ENCODE assay signal across 21 cellular contexts in genomic region chr9:13628526-13628925, GRCh38.
A peak's percentile ranks its signal among the peaks of the same experiment; 100 is the strongest.
DNase-seq lines count a peak whose midpoint lies in the region; ATAC-seq and TF ChIP-seq lines count a peak whose summit lies in the region.
"Had no signal": no experiment of that assay in that cellular context is flagged by ENCODE, and none has a peak within 500 bp of the region (broad histone marks: within the 10 kb centered on the region; RNA-seq: fewer than 3 reads in every experiment).

No MANE protein-coding gene starts in this region.

- no peak overlapping the region for H2BK5ac ChIP-seq in IMR-90 (ENCODE audit: low read depth, low read length, poor library complexity, severe bottlenecking)

- POLR2A ChIA-PET in IMR-90 (lab: Charles Lee; ENCODE audit: unreplicated experiment): no interaction called here

- H2AK9ac ChIP-seq in IMR-90 (replicated peaks; ENCODE audit: low read depth, low read length, poor library complexity): no peak overlapping the region

- no TSS peak for BruUV-seq in IMR-90 (replicated peaks; lab: Mats Ljungman, UMichigan)

- H3K14ac ChIP-seq in IMR-90 (replicated peaks; ENCODE audit: low read depth, low read length): no peak overlapping the region

- no peak overlapping the region for H2AFZ ChIP-seq in IMR-90 (replicated peaks; ENCODE audit: low read length, poor library complexity)
- H2AFZ ChIP-seq: GM23338 had no signal

- WGBS in IMR-90 (ENCODE audit: extremely low coverage in 2 of 2, insufficient read length in 1 of 2), 2 experiments: no CpG with 5 or more reads among the region's 1 CpG

- intact Hi-C loops in IMR-90 (cut with micrococcal nuclease): no loop called here

- no peaks in the 10 kb centered on the region for H3K4me1 ChIP-seq in IMR-90 (ENCODE audit: control insufficient read depth, insufficient read depth, low read length)
- H3K4me1 ChIP-seq: A549; BE2C; BLaER1 treated with 17β-estradiol and CSF1 and Interleukin-3, amounts not matched to agents 10 nM and 100 nM had no signal

- H3K9ac ChIP-seq in IMR-90 (ENCODE audit: low read depth, low read length): no peak overlapping the region
- H3K9ac ChIP-seq: BLaER1 treated with 17β-estradiol and CSF1 and Interleukin-3, amounts not matched to agents 10 nM and 100 nM had no signal

- no peak overlapping the region for H3K4me3 ChIP-seq in IMR-90 (ENCODE audit: insufficient read depth, low read depth, low read length)
- H3K4me3 ChIP-seq in epithelial cell of esophagus (ENCODE audit: low read length): no peak overlapping the region
- H3K4me3 ChIP-seq: A549; BLaER1 treated with 17β-estradiol and CSF1 and Interleukin-3, amounts not matched to agents 10 nM and 100 nM; GM23338 had no signal

- no peak overlapping the region for H3K56ac ChIP-seq in IMR-90 (ENCODE audit: extremely low read depth, insufficient read depth, low read length)

- no peak overlapping the region for H2AK5ac ChIP-seq in IMR-90 (ENCODE audit: low read depth, low read length)

- no peak overlapping the region for H4K5ac ChIP-seq in IMR-90 (ENCODE audit: low read depth, low read length)

- no peaks in the 10 kb centered on the region for H4K20me1 ChIP-seq in IMR-90 (ENCODE audit: insufficient read depth, low read length)
- H4K20me1 ChIP-seq: BLaER1 treated with 17β-estradiol and CSF1 and Interleukin-3, amounts not matched to agents 10 nM and 100 nM had no signal

- no peaks in the 10 kb centered on the region for H3K36me3 ChIP-seq in IMR-90 (ENCODE audit: control insufficient read depth, insufficient read depth, low read length)
- H3K36me3 ChIP-seq: BE2C; BLaER1 treated with 17β-estradiol and CSF1 and Interleukin-3, amounts not matched to agents 10 nM and 100 nM had no signal

- no peak for ATAC-seq in IMR-90 (ENCODE audit: low read depth)
- ATAC-seq: A549, GM23338, HCT116 had no signal

- no peak overlapping the region for H3K4ac ChIP-seq in IMR-90 (ENCODE audit: low read depth, low read length)

- dilution Hi-C loops in IMR-90 (cut with HindIII; ENCODE audit: low sequenced_read_pairs, unreplicated experiment): no loop called here

- H2BK15ac ChIP-seq in IMR-90 (ENCODE audit: low read depth, low read length): no peak overlapping the region

- no peak for TF ChIP-seq POLR2A in IMR-90 (IDR thresholded peaks at IDR 0.05; ENCODE audit: low read depth, low read length)

- H3K4me2 ChIP-seq in IMR-90 (ENCODE audit: low read depth, low read length): no peak overlapping the region
- H3K4me2 ChIP-seq: A549; BLaER1 treated with 17β-estradiol and CSF1 and Interleukin-3, amounts not matched to agents 10 nM and 100 nM; GM23338 had no signal

- H3K27me3 ChIP-seq in IMR-90 (ENCODE audit: control insufficient read depth, insufficient read depth, low read length): no peaks in the 10 kb centered on the region
- H3K27me3 ChIP-seq: BE2C; BLaER1 treated with 17β-estradiol and CSF1 and Interleukin-3, amounts not matched to agents 10 nM and 100 nM had no signal

- no peak for TF ChIP-seq CTCF in IMR-90 (conservative IDR thresholded peaks at IDR 0.05; ENCODE audit: low read depth, low read length)
- no peak for TF ChIP-seq CTCF in epithelial cell of esophagus (IDR thresholded peaks at IDR 0.05; ENCODE audit: insufficient read depth, low read depth, low read length, missing control alignments)

- H3K9me3 ChIP-seq in IMR-90 (ENCODE audit: control insufficient read depth, insufficient read depth, low read length): no peaks in the 10 kb centered on the region
- H3K9me3 ChIP-seq: A549, BE2C had no signal

- no peak overlapping the region for H4K91ac ChIP-seq in IMR-90 (ENCODE audit: insufficient read depth, low read depth, low read length)

- CTCF ChIA-PET in IMR-90 (lab: Yijun Ruan, JAX): no interaction called here

- H3K9me1 ChIP-seq in IMR-90 (ENCODE audit: insufficient read depth, low read length): no peaks in the 10 kb centered on the region

- TF ChIP-seq RAD21 in IMR-90 (IDR thresholded peaks at IDR 0.05; ENCODE audit: low read length): no peak

- no peaks in the 10 kb centered on the region for H3K79me1 ChIP-seq in IMR-90 (ENCODE audit: low read depth in 1 of 2, low read length in 2 of 2)

- no peak overlapping the region for H2BK120ac ChIP-seq in IMR-90 (ENCODE audit: low read depth, low read length)

- DNase-seq in EL (peak; percentile 3), IMR-90 (peak; percentile 2), epithelial cell of esophagus (ENCODE audit: low read depth) (peak; percentile 35), iris pigment epithelial cell (ENCODE audit: low read depth) (peak; percentile 6), NCI-H345 treated with DMSO at 0.1 percent for 48 hours (lab: John Stamatoyannopoulos, UW; ENCODE audit: unreplicated experiment) (no peak), ureter (ENCODE audit: low spot score) (no peak), SHP77 (lab: John Stamatoyannopoulos, UW) (no peak)
- DNase-seq: 8988T; ACHN; AML-193; BE2C; CD4-positive, alpha-beta T cell; CD8-positive, alpha-beta memory T cell; DMS 273 treated with DMSO at 0.1 percent for 48 hours; DMS79; GF-D8; H9 had no signal

- H3K18ac ChIP-seq in IMR-90 (ENCODE audit: low read depth, low read length): no peak overlapping the region

- H3K27ac ChIP-seq in IMR-90 (ENCODE audit: insufficient read depth, low read length): no peak overlapping the region
- H3K27ac ChIP-seq: A549; BLaER1 treated with 17β-estradiol and CSF1 and Interleukin-3, amounts not matched to agents 10 nM and 100 nM had no signal

- no peak overlapping the region for H3K23ac ChIP-seq in IMR-90 (ENCODE audit: low read depth, low read length)

- H4K8ac ChIP-seq in IMR-90 (ENCODE audit: low read depth in 2 of 2, low read length in 2 of 2): no peak overlapping the region

- no peak overlapping the region for H2BK20ac ChIP-seq in IMR-90 (ENCODE audit: low read depth, low read length)

- in situ Hi-C loops in IMR-90 (cut with MboI; ENCODE audit: low sequenced_read_pairs): no loop called here

TF ChIP-seq in IMR-90, 13 proteins besides CTCF, POLR2A, EP300 and RAD21:
- TF ChIP-seq BHLHE40 (IDR thresholded peaks at IDR 0.05; ENCODE audit: low read depth, low read length) (no peak), MAFK (IDR thresholded peaks at IDR 0.05; ENCODE audit: low read depth, low read length) (no peak), USF2 (IDR thresholded peaks at IDR 0.05; ENCODE audit: low read depth, low read length) (no peak), MXI1 (IDR thresholded peaks at IDR 0.05; ENCODE audit: borderline replicate concordance, low read depth, low read length) (no peak), NFE2L2 (IDR thresholded peaks at IDR 0.05; ENCODE audit: low read depth, low read length) (no peak), RFX5 (IDR thresholded peaks at IDR 0.05; ENCODE audit: low read depth, low read length) (no peak), SMC3 (IDR thresholded peaks at IDR 0.05; ENCODE audit: low read depth, low read length) (no peak), MAZ (IDR thresholded peaks at IDR 0.05; ENCODE audit: borderline replicate concordance, low read depth, low read length) (no peak), CHD1 (IDR thresholded peaks at IDR 0.05; ENCODE audit: low read depth, low read length) (no peak), CEBPB (IDR thresholded peaks at IDR 0.05; ENCODE audit: low read depth, low read length) (no peak), RCOR1 (IDR thresholded peaks at IDR 0.05; ENCODE audit: insufficient replicate concordance, low read length) (no peak), ELK1 (IDR thresholded peaks at IDR 0.05; ENCODE audit: borderline replicate concordance, low read depth, low read length) (no peak), FOS (IDR thresholded peaks at IDR 0.05; ENCODE audit: low read depth, low read length) (no peak)
TF ChIP-seq in IMR-90: peak in this region for 0.

Comparison
In these comparisons a context has a peak if more than half of its experiments do, and no peak if none do; other contexts are left out.
1. DNase-seq: peak in EL (single experiment), IMR-90 (single experiment), epithelial cell of esophagus (single experiment) and iris pigment epithelial cell (single experiment); none in NCI-H345 treated with DMSO at 0.1 percent for 48 hours (single experiment), ureter (single experiment) and SHP77 (0 of 2).